1 cellular context compared by ENCODE assay signal in the genomic region with DNA sequence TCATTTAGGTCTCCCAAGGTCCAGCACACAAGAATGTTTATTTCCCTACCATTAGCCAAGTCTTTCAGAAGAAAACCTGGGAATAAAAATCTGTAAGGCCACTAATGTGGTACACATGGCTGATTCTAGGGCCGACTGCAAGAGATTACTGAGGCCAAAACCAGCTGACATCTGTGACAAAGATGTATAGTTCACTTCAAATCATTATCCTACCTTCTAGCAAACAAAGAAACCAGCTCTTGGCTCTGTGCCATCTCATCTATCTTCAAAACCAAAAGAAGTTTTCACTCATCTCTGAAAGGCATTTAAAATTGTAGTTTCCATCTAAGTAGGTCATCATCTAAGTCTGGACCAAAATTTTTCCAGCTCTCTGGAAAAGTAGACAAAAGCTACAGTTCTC.
TF ChIP-seq lines count a peak whose summit lies in the region.

No MANE protein-coding gene starts in this region.

TF ChIP-seq in K562, 482 proteins besides CTCF, POLR2A, EP300 and RAD21 (continued from another document):
- no peak for TF ChIP-seq CHD7 (IDR thresholded peaks at IDR 0.05; ENCODE audit: low read depth, low read length)
